Comparison of ENCODE assay signal across 10 cellular contexts in the genomic region with DNA sequence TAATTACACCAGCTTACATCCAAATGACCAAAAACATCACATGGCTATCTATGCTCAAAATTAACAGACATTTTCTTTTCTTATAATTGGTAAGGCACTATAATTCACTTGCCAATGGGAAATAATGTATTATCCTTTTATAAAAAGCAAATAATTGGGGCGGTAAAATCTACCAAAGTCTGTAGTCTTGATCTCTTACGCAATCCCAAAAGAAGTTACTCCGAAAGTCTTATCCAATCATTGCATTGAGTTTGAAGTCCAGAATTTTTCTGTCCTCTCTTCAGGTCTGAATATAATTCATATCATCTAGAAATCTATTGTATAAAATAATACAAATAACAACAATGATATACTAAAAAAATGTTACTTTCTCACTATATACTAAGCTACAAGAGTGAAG.
"Had no signal": no experiment of that assay in that cellular context is flagged by ENCODE, and none has a peak within 500 bp of the region (broad histone marks: within the 10 kb centered on the region; RNA-seq: fewer than 3 reads in every experiment).

No MANE protein-coding gene starts in this region.

- H3K36me3 ChIP-seq: HAP-1 had no signal

- H2AFZ ChIP-seq: GM23248, GM23338 had no signal

- DNase-seq: GM23248, GOT3, H7, H9, HCEC 1CT, HFFc6 had no signal

- H3K27ac ChIP-seq: GM23248 had no signal

- H3K4me2 ChIP-seq: GM23338 had no signal

- ATAC-seq: GM23338, HCT116 had no signal

- H3K4me3 ChIP-seq: GM23248, GM23338, HAP-1 had no signal

- H3K9me3 ChIP-seq: HAP-1 had no signal

- FAIRE-seq: H54 had no signal

- H3K9ac ChIP-seq: GM23248 had no signal

- H3K4me1 ChIP-seq: HAP-1 had no signal
